In genomic region chr6:32178547-32179440, GRCh38 we compare ENCODE assay signal across 1 cellular context.
TF ChIP-seq lines count a peak whose summit lies in the region.

No MANE protein-coding gene starts in this region.

TF ChIP-seq in HepG2, 621 proteins besides CTCF, POLR2A, EP300 and RAD21 (continued from another document):
- TF ChIP-seq ZNF747 (CRISPR knock-in tag; IDR thresholded peaks at IDR 0.05; ENCODE audit: borderline replicate concordance) = no peak
